ENCODE assay signal across 8 cellular contexts in the genomic region with DNA sequence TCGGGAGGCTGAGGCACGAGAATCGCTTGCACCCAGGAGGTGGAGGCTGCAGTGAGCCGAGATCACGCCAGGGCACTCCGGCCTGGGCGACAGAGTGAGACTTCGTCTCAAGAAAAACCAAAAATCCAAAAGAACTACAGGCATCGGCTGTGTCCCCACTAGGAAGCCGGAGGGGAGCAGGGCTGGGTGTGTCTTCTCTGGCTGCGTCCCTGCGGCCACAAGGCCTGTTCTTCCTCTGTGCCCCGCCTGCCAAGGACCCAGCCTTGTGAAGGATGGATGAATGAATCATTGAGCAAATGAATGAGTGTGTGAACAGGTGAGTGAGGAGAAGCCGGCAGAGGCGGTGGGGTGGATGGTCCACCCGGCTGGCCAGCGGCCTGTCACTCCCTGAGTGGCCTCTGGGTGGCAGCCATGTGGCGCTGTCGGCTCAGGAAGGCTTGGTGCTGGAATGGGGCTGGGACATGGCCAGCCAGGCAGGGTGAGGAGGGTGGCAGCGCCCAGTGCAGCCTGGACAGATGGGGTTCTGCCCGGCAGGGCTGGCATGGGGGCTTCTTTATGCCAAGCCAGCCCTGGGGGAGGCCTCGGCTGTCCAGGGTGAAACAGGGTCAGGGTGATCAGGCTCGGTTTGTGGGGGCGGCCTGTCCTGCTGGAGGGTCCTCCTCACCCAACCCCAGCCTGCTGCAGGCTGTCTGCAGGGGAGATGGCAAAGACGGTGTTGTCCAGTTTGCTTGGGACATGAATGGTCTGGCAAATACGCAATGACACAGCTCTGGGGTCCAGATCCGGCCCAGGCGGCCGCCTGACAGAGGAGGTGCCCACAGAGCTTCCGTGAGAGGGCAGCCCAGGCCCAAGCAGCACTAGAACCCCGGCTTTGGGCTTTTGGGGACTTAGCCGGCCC. TPM values are rescaled to one million over a fixed set of nuclear protein-coding genes. Genes with fewer than 3 reads are reported as not detected.
DNase-seq lines count a peak whose midpoint lies in the region; ATAC-seq and TF ChIP-seq lines count a peak whose summit lies in the region.

No MANE protein-coding gene starts in this region.

- WGBS in lung, 2 donors, result 46 to 52% methylated on average over 31 to 32 of the region's 32 CpGs

- H3K9me3 ChIP-seq in CD4-positive, alpha-beta memory T cell (ENCODE audit: control insufficient read depth in 1 of 2, low read length in 2 of 2), result no peaks in the 10 kb centered on the region
- H3K9me3 ChIP-seq in lung (ENCODE audit: control insufficient read depth in 2 of 2, insufficient read depth in 1 of 2, low read length in 1 of 2), result no peaks in the 10 kb centered on the region

- no peaks in the 10 kb centered on the region for H3K36me3 ChIP-seq in CD4-positive, alpha-beta memory T cell (ENCODE audit: insufficient read depth, low read length)
- H3K36me3 ChIP-seq in lung (ENCODE audit: control insufficient read depth in 2 of 2, insufficient read depth in 2 of 2, low read length in 2 of 2), result no peaks in the 10 kb centered on the region

- H3K4me3 ChIP-seq in CD4-positive, alpha-beta memory T cell (ENCODE audit: low read length in 2 of 2), result no peak overlapping the region
- H3K4me3 ChIP-seq in lung, result no peak overlapping the region

- POLR2A ChIA-PET in CD4-positive, alpha-beta memory T cell (lab: Charles Lee; ENCODE audit: partially characterized antibody), result no interaction called here

- H3K4me1 Mint-ChIP-seq in CD4-positive, alpha-beta memory T cell, result peaks cover 0 to 7% (median 6%) of the 10 kb centered on the region in 4 donors

- no peaks in the 10 kb centered on the region for H3K36me3 Mint-ChIP-seq in CD4-positive, alpha-beta memory T cell

- intact Hi-C loops in CD4-positive, alpha-beta memory T cell (cut with micrococcal nuclease), result no loop called here

- H3K27me3 Mint-ChIP-seq in CD4-positive, alpha-beta memory T cell, result peaks cover 11 to 14% of the 10 kb centered on the region in 2 donors

- H3K27ac Mint-ChIP-seq in CD4-positive, alpha-beta memory T cell, result peak overlapping the region in 1 of 7 donors; percentile 19

- H3K9me3 Mint-ChIP-seq in CD4-positive, alpha-beta memory T cell, result peaks cover 0 to 1% (median 0%) of the 10 kb centered on the region in 8 donors

- peak in 4 of 5 donors; percentile 43 to 50 (median 46) for DNase-seq in CD4-positive, alpha-beta memory T cell
- DNase-seq in NCI-H748 treated with DMSO at 0.1 percent for 48 hours (lab: John Stamatoyannopoulos, UW) (peak; percentile 43), dermis microvascular lymphatic vessel endothelial cell (ENCODE audit: low read depth in 2 of 2) (peak; percentile 29 to 65), lung (ENCODE audit: low spot score) (peak; percentile 84)
- peak; percentile 60 for DNase-seq in activated CD4-positive, alpha-beta T cell treated with anti-CD3 and anti-CD28 coated beads, Interleukin-2, amount 50 U/mL, for 1 hour
- peak; percentile 37 for DNase-seq in stimulated activated CD8-positive, alpha-beta memory T cell treated with anti-CD3 and anti-CD28 coated beads, Interleukin-15, amount 100 ng/mL, for 24 hours (ENCODE audit: low read depth)

- H3K4me3 Mint-ChIP-seq in CD4-positive, alpha-beta memory T cell, result no peak overlapping the region

- peak; percentile 95 for TF ChIP-seq CTCF in lung (IDR thresholded peaks at IDR 0.05; ENCODE audit: control extremely low read depth, extremely low read depth)

- CTCF ChIA-PET in CD4-positive, alpha-beta memory T cell (lab: Charles Lee; ENCODE audit: partially characterized antibody), result no interaction called here

- H3K4me1 ChIP-seq in CD4-positive, alpha-beta memory T cell (ENCODE audit: insufficient read depth, low read length), result no peaks in the 10 kb centered on the region
- peaks cover 0 to 6% of the 10 kb centered on the region in 2 donors for H3K4me1 ChIP-seq in lung (ENCODE audit: control insufficient read depth in 2 of 2, insufficient read depth in 2 of 2, low read length in 2 of 2)

- H3K27me3 ChIP-seq in CD4-positive, alpha-beta memory T cell (ENCODE audit: insufficient read depth, low read length), result no peaks in the 10 kb centered on the region
- no peaks in the 10 kb centered on the region for H3K27me3 ChIP-seq in lung (ENCODE audit: control insufficient read depth, insufficient read depth)

- H3K27ac ChIP-seq in CD4-positive, alpha-beta memory T cell (ENCODE audit: low read depth, low read length), result no peak overlapping the region
- no peak overlapping the region for H3K27ac ChIP-seq in lung (ENCODE audit: low read depth in 1 of 2, low read length in 1 of 2)

- ATAC-seq in HG03108 (IDR thresholded peaks at IDR 0.05; ENCODE audit: unreplicated experiment) (peak; percentile 64), lung (ENCODE audit: insufficient read depth, low FRiP score) (peak; percentile 80), GM19395 (IDR thresholded peaks at IDR 0.05; ENCODE audit: unreplicated experiment) (no peak)

RNA-seq across cellular contexts. Expression of a gene that starts 21.7 kb away (rescaled TPM):
- total RNA-seq in CD4-positive, alpha-beta memory T cell, result 1 to 10 TPM; 4.0 to 5.0 TPM
- 1 to 10 TPM; 3.2 to 5.2 TPM for polyA plus RNA-seq in CD4-positive, alpha-beta memory T cell
- total RNA-seq in dermis microvascular lymphatic vessel endothelial cell, result 13.9 and 17.7 TPM in 2 replicates
- total RNA-seq in lung, result 10 to 100 TPM in 1 of 2 donors, 1 to 10 TPM in 1; 4.3 to 21.0 TPM
- 10 to 100 TPM; 13.0 to 21.5 TPM for polyA plus RNA-seq in lung

RNA-seq across cellular contexts. Expression of a gene that starts 30.6 kb away (rescaled TPM):
- 10 to 100 TPM; 21.9 to 25.6 TPM for total RNA-seq in CD4-positive, alpha-beta memory T cell
- polyA plus RNA-seq in CD4-positive, alpha-beta memory T cell, result 10 to 100 TPM; 42.5 to 47.5 TPM
- total RNA-seq in dermis microvascular lymphatic vessel endothelial cell, result 8.7 and 8.9 TPM in 2 replicates
- total RNA-seq in lung, result 10 to 100 TPM in 1 of 2 donors, 1 to 10 TPM in 1; 6.1 to 74.9 TPM
- polyA plus RNA-seq in lung, result 100 to 1,000 TPM; 132 to 154 TPM

RNA-seq across cellular contexts. Expression of a gene that starts 49.9 kb away (rescaled TPM):
- total RNA-seq in CD4-positive, alpha-beta memory T cell, result 100 to 1,000 TPM; 182 to 206 TPM
- polyA plus RNA-seq in CD4-positive, alpha-beta memory T cell, result 10 to 100 TPM; 18.9 to 46.4 TPM
- total RNA-seq in dermis microvascular lymphatic vessel endothelial cell, result 41.1 and 49.4 TPM in 2 replicates
- total RNA-seq in lung, result 100 to 1,000 TPM in 1 of 2 donors, 10 to 100 TPM in 1; 51.5 to 128 TPM
- 100 to 1,000 TPM; 100 to 115 TPM for polyA plus RNA-seq in lung

RNA-seq across cellular contexts. Expression of a gene that starts 50.2 kb away (rescaled TPM):
- 10 to 100 TPM; 25.9 to 27.7 TPM for total RNA-seq in CD4-positive, alpha-beta memory T cell
- polyA plus RNA-seq in CD4-positive, alpha-beta memory T cell, result 10 to 100 TPM; 25.3 to 45.5 TPM
- 25.4 and 28.2 TPM in 2 replicates for total RNA-seq in dermis microvascular lymphatic vessel endothelial cell
- 10 to 100 TPM; 27.4 to 31.8 TPM for total RNA-seq in lung
- 10 to 100 TPM; 27.8 to 59.5 TPM for polyA plus RNA-seq in lung
